ENCODE assay signal across 9 cellular contexts in genomic region chr9:100111235-100111634, GRCh38. TPM values are rescaled to one million over a fixed set of nuclear protein-coding genes. Genes with fewer than 3 reads are reported as not detected.
A peak's percentile ranks its signal among the peaks of the same experiment; 100 is the strongest.
DNase-seq lines count a peak whose midpoint lies in the region; ATAC-seq, FAIRE-seq and TF ChIP-seq lines count a peak whose summit lies in the region.
"Had no signal": no experiment of that assay in that cellular context is flagged by ENCODE, and none has a peak within 500 bp of the region (broad histone marks: within the 10 kb centered on the region; RNA-seq: fewer than 3 reads in every experiment).

No MANE protein-coding gene starts in this region.

- TF ChIP-seq CTCF in AG04449 (IDR thresholded peaks at IDR 0.05; ENCODE audit: insufficient read depth, low read length, missing control alignments) (no peak), coronary artery (IDR thresholded peaks at IDR 0.05) (no peak), vagina (IDR thresholded peaks at IDR 0.05) (no peak)

- intact Hi-C loops in vagina (cut with DNase I): no loop called here

- CTCF ChIA-PET in AG04449 (lab: Yijun Ruan, JAX): interaction anchor here (1.1 kb wide), 1 partner anchor 111 kb away, joined by 4 read pairs; no protein-coding TSS in a partner anchor

- H3K36me3 ChIP-seq in vagina: peaks cover 0 to 17% of the 10 kb centered on the region in 2 donors

- H3K4me3 ChIP-seq in AG04449 (ENCODE audit: low read depth, low read length) (no peak overlapping the region), coronary artery (no peak overlapping the region), vagina (no peak overlapping the region)

- ATAC-seq in GM18858 (IDR thresholded peaks at IDR 0.05; ENCODE audit: unreplicated experiment): no peak
- no peak for ATAC-seq in HG03457 (IDR thresholded peaks at IDR 0.05; ENCODE audit: unreplicated experiment)

- H3K27ac ChIP-seq in coronary artery (no peak overlapping the region), vagina (no peak overlapping the region)

- no peaks in the 10 kb centered on the region for H3K9me3 ChIP-seq in vagina

- DNase-seq in AG04449 (ENCODE audit: low read depth, low spot score): peak; percentile 94
- DNase-seq in NCI-H1105 (lab: John Stamatoyannopoulos, UW): peak; percentile 8
- DNase-seq in coronary artery (ENCODE audit: low spot score): peak; percentile 84
- peak; percentile 63 to 73 for DNase-seq in lung microvascular endothelial cell (ENCODE audit: low read depth in 2 of 2)
- DNase-seq in vagina (ENCODE audit: extremely low spot score in 2 of 2): no peak
- DNase-seq in GM19239 (ENCODE audit: insufficient read length, low spot score): no peak
- DNase-seq: activated naive CD8-positive, alpha-beta T cell treated with anti-CD3 and anti-CD28 coated beads, Interleukin-2, amount 10 ng/mL, durations not matched to agents 7 days and 5 days had no signal

- no peaks in the 10 kb centered on the region for H3K27me3 ChIP-seq in vagina

- FAIRE-seq in GM19239 (lab: Jason Lieb, UNC): no peak

- POLR2A ChIA-PET in AG04449 (lab: Yijun Ruan, JAX): interaction anchor here (0.6 to 1.1 kb wide), 3 partner anchors 10 to 402 kb away, joined by 3 to 4 read pairs (median 3); no protein-coding TSS in a partner anchor

- TF ChIP-seq POLR2A in vagina (IDR thresholded peaks at IDR 0.05): no peak

- peaks cover 15% of the 10 kb centered on the region for H3K4me1 ChIP-seq in vagina

RNA-seq across cellular contexts. Expression of gene INVS, which starts 12.2 kb away (rescaled TPM):
- total RNA-seq in lung microvascular endothelial cell: 16.3 and 20.6 TPM in 2 replicates
- total RNA-seq in vagina: 21.9 TPM

RNA-seq across cellular contexts. Expression of gene ERP44, which starts 12.4 kb away (rescaled TPM):
- total RNA-seq in lung microvascular endothelial cell: 5.7 and 7.7 TPM in 2 replicates
- total RNA-seq in vagina: 13.5 TPM

Comparison
In these comparisons a context has a peak if more than half of its experiments do, and no peak if none do; other contexts are left out.
1. DNase-seq: peak in AG04449 (single experiment), NCI-H1105 (single experiment), coronary artery (single experiment) and lung microvascular endothelial cell (2 of 2); none in vagina (0 of 2) and GM19239 (single experiment).